9 cellular contexts compared by ENCODE assay signal in the genomic region with DNA sequence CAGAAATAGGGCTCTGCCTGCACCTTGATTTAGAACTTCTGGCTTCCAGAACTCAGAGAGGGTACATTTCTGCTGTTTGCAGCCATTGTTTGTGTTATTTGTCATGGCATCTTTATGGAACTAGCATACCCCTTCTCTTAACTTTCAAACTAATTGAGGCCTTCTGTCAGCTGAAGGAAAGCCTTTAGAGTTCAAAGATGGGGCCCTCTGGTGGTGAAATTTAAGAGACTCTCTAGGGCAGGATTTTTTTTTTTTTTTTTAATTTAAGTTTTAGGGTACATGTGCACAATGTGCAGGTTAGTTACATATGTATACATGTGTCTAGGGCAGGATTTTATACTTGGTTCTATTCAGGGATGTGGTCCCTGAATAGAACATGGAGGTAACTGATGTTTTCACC.
DNase-seq lines count a peak whose midpoint lies in the region; ATAC-seq, FAIRE-seq and TF ChIP-seq lines count a peak whose summit lies in the region.
"Had no signal": no experiment of that assay in that cellular context is flagged by ENCODE, and none has a peak within 500 bp of the region (broad histone marks: within the 10 kb centered on the region; RNA-seq: fewer than 3 reads in every experiment).

No MANE protein-coding gene starts in this region.

- BruUV-seq in GM12878 (replicated peaks; lab: Mats Ljungman, UMichigan) = no TSS peak

- no peaks in the 10 kb centered on the region for H3K9me2 ChIP-seq in Karpas-422 (replicated peaks; ENCODE audit: insufficient read depth, low read length)

- H3K4me1 ChIP-seq in Karpas-422 (ENCODE audit: low read length) = no peaks in the 10 kb centered on the region
- H3K4me1 ChIP-seq in GM12878 (ENCODE audit: control insufficient read depth, insufficient read depth, low read length) = no peaks in the 10 kb centered on the region

- RAD21 ChIA-PET in GM12878 (lab: Charles Lee; ENCODE audit: unreplicated experiment) = interaction anchor here (0.8 to 2.4 kb wide), 18 partner anchors 75 to 391 kb away, joined by 3 to 18 read pairs (median 5); no protein-coding TSS in a partner anchor

- TF ChIP-seq RAD21 in GM12878 (IDR thresholded peaks at IDR 0.05; ENCODE audit: insufficient read depth, low read depth, low read length) = peak; percentile 58

- no peaks in the 10 kb centered on the region for H3K9me3 ChIP-seq in Karpas-422 (ENCODE audit: low read length)
- H3K9me3 ChIP-seq in GM12878 (replicated peaks; ENCODE audit: control insufficient read depth, insufficient read depth, low read length) = no peaks in the 10 kb centered on the region

- POLR2A ChIA-PET in GM12878 (lab: Charles Lee) = interaction anchor here (0.6 kb wide), 1 partner anchor 15 kb away, joined by 3 read pairs; no protein-coding TSS in a partner anchor

- H3K4me3 ChIP-seq in Karpas-422 (ENCODE audit: low read length) = no peak overlapping the region
- H3K4me3 ChIP-seq in GM12878 = no peak overlapping the region
- H3K4me3 ChIP-seq in retinal pigment epithelial cell (ENCODE audit: low read length) = no peak overlapping the region
- H3K4me3 ChIP-seq: BLaER1 treated with 17β-estradiol and CSF1 and Interleukin-3, amounts not matched to agents 10 nM and 100 nM had no signal

- in situ Hi-C loops in GM12878 (cut with MboI) = no loop called here

- TF ChIP-seq POLR2A in GM12878 (IDR thresholded peaks at IDR 0.05; ENCODE audit: low read depth, low read length) = no peak

- H3K36me3 ChIP-seq in Karpas-422 (ENCODE audit: insufficient read depth, low read length) = no peaks in the 10 kb centered on the region
- no peaks in the 10 kb centered on the region for H3K36me3 ChIP-seq in GM12878 (ENCODE audit: control insufficient read depth in 2 of 2, insufficient read depth in 2 of 2, low read length in 1 of 2)
- H3K36me3 ChIP-seq: BLaER1 treated with 17β-estradiol and CSF1 and Interleukin-3, amounts not matched to agents 10 nM and 100 nM had no signal

- intact Hi-C loops in GM12878 (cut with micrococcal nuclease; ENCODE audit: unreplicated experiment) = loop anchor here (1.0 to 10.0 kb wide), 6 partner anchors 37 to 391 kb away; no protein-coding TSS in a partner anchor

- H3K27ac ChIP-seq in Karpas-422 (ENCODE audit: low read length) = no peak overlapping the region
- no peak overlapping the region for H3K27ac ChIP-seq in GM12878 (ENCODE audit: control insufficient read depth, insufficient read depth)
- H3K27ac ChIP-seq: BLaER1 treated with 17β-estradiol and CSF1 and Interleukin-3, amounts not matched to agents 10 nM and 100 nM had no signal

- H2AFZ ChIP-seq in Karpas-422 (ENCODE audit: low read length) (no peak overlapping the region), GM12878 (ENCODE audit: control insufficient read depth, low read depth, low read length) (no peak overlapping the region)

- FAIRE-seq in GM12878 (lab: Jason Lieb, UNC) = no peak

- CTCF ChIA-PET in GM12878 (lab: Yijun Ruan, JAX) = interaction anchor here (0.6 to 4.5 kb wide), 43 partner anchors 11 to 1529 kb away, joined by 3 to 58 read pairs (median 4); no protein-coding TSS in a partner anchor

- DNase-seq in NOMO-1 treated with DMSO at 0.1 percent for 48 hours (lab: John Stamatoyannopoulos, UW; ENCODE audit: unreplicated experiment) (peak; percentile 3), NOMO-1 (lab: John Stamatoyannopoulos, UW; ENCODE audit: unreplicated experiment in 2 of 2) (no peak), Karpas-422 (peak; percentile 83), GM12878 (ENCODE audit: low read depth, low spot score) (no peak), retinal pigment epithelial cell (ENCODE audit: low read depth) (no peak), GDM1 (lab: John Stamatoyannopoulos, UW) (no peak), T-helper 1 cell (no peak), NCI-H2196 (lab: John Stamatoyannopoulos, UW; ENCODE audit: unreplicated experiment) (no peak)

- H4K20me1 ChIP-seq in Karpas-422 (ENCODE audit: insufficient read depth, low read depth, low read length) = no peaks in the 10 kb centered on the region
- no peaks in the 10 kb centered on the region for H4K20me1 ChIP-seq in GM12878 (ENCODE audit: control insufficient read depth, insufficient read depth)
- H4K20me1 ChIP-seq: BLaER1 treated with 17β-estradiol and CSF1 and Interleukin-3, amounts not matched to agents 10 nM and 100 nM had no signal

- no peak for TF ChIP-seq EP300 in GM12878 (IDR thresholded peaks at IDR 0.05; ENCODE audit: borderline replicate concordance in 1 of 2, control insufficient read depth in 1 of 2, low read depth in 2 of 2, low read length in 2 of 2)

- TF ChIP-seq CTCF in GM12878 (IDR thresholded peaks at IDR 0.05 in 2 of 3, conservative IDR thresholded peaks at IDR 0.05 in 1 of 3; ENCODE audit: control insufficient read depth in 2 of 3, extremely low read depth in 1 of 3, insufficient read depth in 1 of 3, low read depth in 3 of 3, low read length in 3 of 3) = peak; percentile 39 to 42 (median 41)
- TF ChIP-seq CTCF in retinal pigment epithelial cell (conservative IDR thresholded peaks at IDR 0.05; ENCODE audit: low read depth, low read length) = peak; percentile 36

- SMC1A ChIA-PET in GM12878 (lab: Charles Lee; ENCODE audit: uncharacterized antibody, unreplicated experiment) = interaction anchor here (0.6 to 4.1 kb wide), 27 partner anchors 13 to 1727 kb away, joined by 3 to 38 read pairs (median 4); no protein-coding TSS in a partner anchor

- H3K79me2 ChIP-seq in Karpas-422 (ENCODE audit: low read length) (no peaks in the 10 kb centered on the region), GM12878 (ENCODE audit: control insufficient read depth, insufficient read depth, low read length) (no peaks in the 10 kb centered on the region)

- H3K4me2 ChIP-seq in Karpas-422 (ENCODE audit: low read depth, low read length, poor library complexity, severe bottlenecking) = no peak overlapping the region
- H3K4me2 ChIP-seq in GM12878 (ENCODE audit: control insufficient read depth, insufficient read depth) = no peak overlapping the region
- H3K4me2 ChIP-seq: BLaER1 treated with 17β-estradiol and CSF1 and Interleukin-3, amounts not matched to agents 10 nM and 100 nM had no signal

- ATAC-seq in GM12878 = peak; percentile 81

- H3K27me3 ChIP-seq in Karpas-422 (ENCODE audit: low read length) (no peaks in the 10 kb centered on the region), GM12878 (replicated peaks in 1 of 2; ENCODE audit: control insufficient read depth in 2 of 2, insufficient read depth in 2 of 2, low read length in 1 of 2) (no peaks in the 10 kb centered on the region)
- H3K27me3 ChIP-seq: BLaER1 treated with 17β-estradiol and CSF1 and Interleukin-3, amounts not matched to agents 10 nM and 100 nM had no signal

- H3K9ac ChIP-seq in Karpas-422 (ENCODE audit: low read length) (no peak overlapping the region), GM12878 (ENCODE audit: control insufficient read depth, insufficient read depth, low read length) (no peak overlapping the region)
- H3K9ac ChIP-seq: BLaER1 treated with 17β-estradiol and CSF1 and Interleukin-3, amounts not matched to agents 10 nM and 100 nM had no signal

TF ChIP-seq in GM12878, 131 proteins besides CTCF, POLR2A, EP300 and RAD21:
- TF ChIP-seq ZNF384 (IDR thresholded peaks at IDR 0.05; ENCODE audit: borderline replicate concordance, low read depth, low read length) = peak; percentile 80; the same call in 1 of the 2 replicates
- no peak for TF ChIP-seq TARDBP (IDR thresholded peaks at IDR 0.05; ENCODE audit: borderline replicate concordance)
- no peak for TF ChIP-seq ZZZ3 (IDR thresholded peaks at IDR 0.05; ENCODE audit: control insufficient read depth, insufficient read length, low read depth)
- no peak for TF ChIP-seq FOXK2 (IDR thresholded peaks at IDR 0.05)
- TF ChIP-seq SMC3 (IDR thresholded peaks at IDR 0.05; ENCODE audit: borderline replicate concordance, low read length) = peak; percentile 71; the same call in 1 of the 2 replicates
TF ChIP-seq in GM12878: peak in this region for 2.

Comparison
In these comparisons a context has a peak if more than half of its experiments do, and no peak if none do; other contexts are left out.
1. DNase-seq: peak in NOMO-1 treated with DMSO at 0.1 percent for 48 hours (single experiment) and Karpas-422 (single experiment); none in NOMO-1 (0 of 2), GM12878 (single experiment), retinal pigment epithelial cell (single experiment), GDM1 (single experiment), T-helper 1 cell (0 of 5) and NCI-H2196 (single experiment).